In genomic region chr16:19595043-19595767, GRCh38 we compare ENCODE assay signal across 12 cellular contexts. TPM values are rescaled to one million over a fixed set of nuclear protein-coding genes. Genes with fewer than 3 reads are reported as not detected.
DNase-seq lines count a peak whose midpoint lies in the region; ATAC-seq, FAIRE-seq and TF ChIP-seq lines count a peak whose summit lies in the region.
"Had no signal": no experiment of that assay in that cellular context is flagged by ENCODE, and none has a peak within 500 bp of the region (broad histone marks: within the 10 kb centered on the region; RNA-seq: fewer than 3 reads in every experiment).

No MANE protein-coding gene starts in this region.

- no peak overlapping the region for H2BK5ac ChIP-seq in H9 (ENCODE audit: insufficient read length, low read length)

- H3T11ph ChIP-seq in H9 (ENCODE audit: low read length) = no peak overlapping the region

- no peak overlapping the region for H2BK12ac ChIP-seq in H9 (ENCODE audit: insufficient read length, low read depth, low read length)

- intact Hi-C loops in natural killer cell (cut with micrococcal nuclease) = loop anchor here (10.0 kb wide), 1 partner anchor 60 kb away; no protein-coding TSS in a partner anchor

- H3K9me3 Mint-ChIP-seq in H9 (no peaks in the 10 kb centered on the region), natural killer cell (no peaks in the 10 kb centered on the region)
- H3K9me3 Mint-ChIP-seq in T-helper 2 cell treated with Interferon-gamma antibody and Interleukin-4, amounts not matched to agents 5 μg/mL and 100 μg/mL, for 36 hours = no peaks in the 10 kb centered on the region
- H3K9me3 Mint-ChIP-seq: stimulated activated memory B cell treated with anti-CD40 and anti-IgM and Interleukin-4, amounts not matched to agents 10 μg/mL and 1 μg/mL and 100 μg/mL, for 72 hours had no signal

- H3K18ac ChIP-seq in H9 (ENCODE audit: insufficient read length, low read depth, low read length) = no peak overlapping the region

- peaks cover 5 to 11% of the 10 kb centered on the region in 2 donors for H3K36me3 ChIP-seq in small intestine (ENCODE audit: control insufficient read depth in 2 of 2, insufficient read depth in 2 of 2, low read length in 2 of 2)

- H3K14ac ChIP-seq in H9 (ENCODE audit: insufficient read depth, low read length) = no peak overlapping the region

- no peak overlapping the region for H3K9ac ChIP-seq in H9 (ENCODE audit: extremely low read depth, insufficient read length, low read length)

- no peak overlapping the region for H2BK15ac ChIP-seq in H9 (ENCODE audit: low read depth, low read length)

- H3K27me3 ChIP-seq in H9 (ENCODE audit: insufficient read depth, low read length) = no peaks in the 10 kb centered on the region
- H3K27me3 ChIP-seq in small intestine (ENCODE audit: control insufficient read depth in 2 of 2, insufficient read depth in 2 of 2, low read length in 2 of 2) = no peaks in the 10 kb centered on the region

- H2BK20ac ChIP-seq in H9 (ENCODE audit: low read depth, low read length, poor library complexity, severe bottlenecking) = no peak overlapping the region

- H3K4me3 Mint-ChIP-seq in H9 (no peak overlapping the region), natural killer cell (no peak overlapping the region)
- H3K4me3 Mint-ChIP-seq in T-helper 2 cell treated with Interferon-gamma antibody and Interleukin-4, amounts not matched to agents 5 μg/mL and 100 μg/mL, for 36 hours = no peak overlapping the region
- H3K4me3 Mint-ChIP-seq: stimulated activated memory B cell treated with anti-CD40 and anti-IgM and Interleukin-4, amounts not matched to agents 10 μg/mL and 1 μg/mL and 100 μg/mL, for 72 hours had no signal

- H3K27ac Mint-ChIP-seq in H9 (peak overlapping the region; percentile 17 to 94 (median 61); a peak in 4 of 7 replicates), natural killer cell (no peak overlapping the region)
- H3K27ac Mint-ChIP-seq in T-helper 2 cell treated with Interferon-gamma antibody and Interleukin-4, amounts not matched to agents 5 μg/mL and 100 μg/mL, for 36 hours = no peak overlapping the region
- H3K27ac Mint-ChIP-seq: stimulated activated memory B cell treated with anti-CD40 and anti-IgM and Interleukin-4, amounts not matched to agents 10 μg/mL and 1 μg/mL and 100 μg/mL, for 72 hours had no signal

- no peaks in the 10 kb centered on the region for H4K20me1 ChIP-seq in H9 (ENCODE audit: control insufficient read depth, insufficient read depth, insufficient read length)

- H3K4me1 Mint-ChIP-seq in H9 (peaks cover 29 to 34% of the 10 kb centered on the region in 2 experiments), natural killer cell (peaks cover 0 to 10% of the 10 kb centered on the region in 2 donors)
- no peaks in the 10 kb centered on the region for H3K4me1 Mint-ChIP-seq in T-helper 2 cell treated with Interferon-gamma antibody and Interleukin-4, amounts not matched to agents 5 μg/mL and 100 μg/mL, for 36 hours (ENCODE audit: low read depth)
- H3K4me1 Mint-ChIP-seq: stimulated activated memory B cell treated with anti-CD40 and anti-IgM and Interleukin-4, amounts not matched to agents 10 μg/mL and 1 μg/mL and 100 μg/mL, for 72 hours had no signal

- H3K23me2 ChIP-seq in H9 (ENCODE audit: insufficient read length, low read depth, low read length, poor library complexity, severe bottlenecking) = no peaks in the 10 kb centered on the region

- H3K56ac ChIP-seq in H9 (ENCODE audit: insufficient read length, low read depth, low read length) = no peak overlapping the region

- H3K9me3 ChIP-seq in H9 (ENCODE audit: control insufficient read depth, low read depth, low read length) = no peaks in the 10 kb centered on the region
- H3K9me3 ChIP-seq in small intestine (ENCODE audit: control insufficient read depth, low read depth) = no peaks in the 10 kb centered on the region

- peaks cover 2% of the 10 kb centered on the region; the same call in 1 of the 2 replicates for H3K27me3 Mint-ChIP-seq in H9 (ENCODE audit: low read depth)
- H3K27me3 Mint-ChIP-seq in natural killer cell (ENCODE audit: low read depth in 2 of 2) = no peaks in the 10 kb centered on the region
- H3K27me3 Mint-ChIP-seq in T-helper 2 cell treated with Interferon-gamma antibody and Interleukin-4, amounts not matched to agents 5 μg/mL and 100 μg/mL, for 36 hours (ENCODE audit: low read depth) = no peaks in the 10 kb centered on the region
- H3K27me3 Mint-ChIP-seq: stimulated activated memory B cell treated with anti-CD40 and anti-IgM and Interleukin-4, amounts not matched to agents 10 μg/mL and 1 μg/mL and 100 μg/mL, for 72 hours had no signal

- H4K5ac ChIP-seq in H9 (ENCODE audit: insufficient read length, low read depth, low read length) = no peak overlapping the region

- WGBS in H9 (ENCODE audit: extremely low coverage, insufficient read length, low lambda C conversion rate) = no CpG with 5 or more reads among the region's 19 CpGs
- WGBS in small intestine, 3 donors = 61 to 80% (median 78%) methylated on average over 19 of the region's 19 CpGs

- no peak overlapping the region for H3K23ac ChIP-seq in H9 (ENCODE audit: insufficient read length, low read depth, low read length)

- H3K27ac ChIP-seq in H9 (ENCODE audit: insufficient read length, low read depth, low read length) (no peak overlapping the region), small intestine (ENCODE audit: low read depth in 1 of 2, low read length in 1 of 2) (no peak overlapping the region)

- no peak overlapping the region for H3K4ac ChIP-seq in H9 (ENCODE audit: low read depth, low read length)

- FAIRE-seq in small intestine (lab: Jason Lieb, UNC) = no peak

- no peak overlapping the region for H3K4me2 ChIP-seq in H9 (ENCODE audit: insufficient read depth, insufficient read length, low read length)

- H3K36me3 Mint-ChIP-seq in H9 (ENCODE audit: insufficient read depth in 1 of 3, low read depth in 3 of 3) (peaks cover 3 to 40% (median 38%) of the 10 kb centered on the region in 3 experiments; a peak in 6 of 7 replicates), natural killer cell (no peaks in the 10 kb centered on the region)
- H3K36me3 Mint-ChIP-seq in T-helper 2 cell treated with Interferon-gamma antibody and Interleukin-4, amounts not matched to agents 5 μg/mL and 100 μg/mL, for 36 hours (ENCODE audit: low read depth) = peaks cover 10% of the 10 kb centered on the region

- H3K4me1 ChIP-seq in H9 (ENCODE audit: insufficient read depth, low read length) (no peaks in the 10 kb centered on the region), small intestine (ENCODE audit: control insufficient read depth in 2 of 2, insufficient read depth in 1 of 2, low read depth in 1 of 2, low read length in 1 of 2) (no peaks in the 10 kb centered on the region)

- no peaks in the 10 kb centered on the region for H3K79me1 ChIP-seq in H9 (ENCODE audit: insufficient read depth, low read depth, low read length, poor library complexity, severe bottlenecking)

- TF ChIP-seq CTCF in H9 (conservative IDR thresholded peaks at IDR 0.05) (no peak), fibroblast of the aortic adventitia (IDR thresholded peaks at IDR 0.05; ENCODE audit: insufficient read depth, low read length) (no peak), natural killer cell (IDR thresholded peaks at IDR 0.05) (no peak)

- no peak overlapping the region for H4K8ac ChIP-seq in H9 (replicated peaks; ENCODE audit: insufficient read length, low read depth, low read length)

- no peak for DNase-seq in H9
- DNase-seq in SW480 (ENCODE audit: low spot score) = peak; percentile 2
- peak; percentile 94 for DNase-seq in fibroblast of the aortic adventitia (ENCODE audit: low read depth)
- peak; percentile 25 for DNase-seq in small intestine
- no peak for DNase-seq in natural killer cell
- DNase-seq in T-helper 2 cell treated with Interferon-gamma antibody and Interleukin-4, amounts not matched to agents 5 μg/mL and 100 μg/mL, for 36 hours (ENCODE audit: low spot score) = no peak
- no peak for DNase-seq in UCSD-AML1 (lab: John Stamatoyannopoulos, UW; ENCODE audit: unreplicated experiment)
- no peak for DNase-seq in GOT3 (lab: John Stamatoyannopoulos, UW)
- DNase-seq: cerebellar nuclear complex, NCI-H1436 treated with DMSO at 0.1 percent for 48 hours, SHP77 had no signal

- H2AK5ac ChIP-seq in H9 (ENCODE audit: insufficient read length, low read length) = no peak overlapping the region

- no peak overlapping the region for H4K91ac ChIP-seq in H9 (ENCODE audit: insufficient read length, low read depth, low read length)

- no peak for ATAC-seq in natural killer cell
- ATAC-seq: stimulated activated memory B cell treated with anti-CD40 and anti-IgM and Interleukin-4, amounts not matched to agents 10 μg/mL and 1 μg/mL and 100 μg/mL, for 72 hours had no signal

- no peak overlapping the region for H2AFZ ChIP-seq in H9 (ENCODE audit: low read length)

- no peak overlapping the region for H3K4me3 ChIP-seq in fibroblast of the aortic adventitia (ENCODE audit: low read depth, low read length)
- no peak overlapping the region for H3K4me3 ChIP-seq in small intestine (ENCODE audit: low read depth in 1 of 2, low read length in 2 of 2)

- no peaks in the 10 kb centered on the region for H3K79me2 ChIP-seq in H9 (ENCODE audit: insufficient read depth, low read length)

- no peak overlapping the region for H2BK120ac ChIP-seq in H9 (ENCODE audit: low read depth, low read length, poor library complexity, severe bottlenecking)

RNA-seq across cellular contexts. Expression of gene VPS35L, which starts 39.7 kb away (rescaled TPM):
- total RNA-seq in H9 (2021) = 58.4 and 59.2 TPM in 2 replicates
- total RNA-seq in fibroblast of the aortic adventitia (ENCODE audit: low replicate concordance) = 67.1 and 67.7 TPM in 2 replicates
- polyA plus RNA-seq in small intestine = 10 to 100 TPM; 15.1 to 28.9 (median 25.5) TPM
- total RNA-seq in natural killer cell = 10 to 100 TPM; 37.4 to 53.5 (median 44.4) TPM

Comparison
In these comparisons a context has a peak if more than half of its experiments do, and no peak if none do; other contexts are left out.
1. DNase-seq: peak in SW480 (single experiment), fibroblast of the aortic adventitia (single experiment) and small intestine (single experiment); none in H9 (single experiment), natural killer cell (single experiment), T-helper 2 cell treated with Interferon-gamma antibody and Interleukin-4, amounts not matched to agents 5 μg/mL and 100 μg/mL, for 36 hours (single experiment), UCSD-AML1 (single experiment) and GOT3 (single experiment).
2. H3K27ac Mint-ChIP-seq: peak in H9 (3 of 3); none in natural killer cell (0 of 2) and T-helper 2 cell treated with Interferon-gamma antibody and Interleukin-4, amounts not matched to agents 5 μg/mL and 100 μg/mL, for 36 hours (single experiment).